In genomic region chr1:84971957-84972356, GRCh38 we compare ENCODE assay signal across 11 cellular contexts. TPM values are rescaled to one million over a fixed set of nuclear protein-coding genes. Genes with fewer than 3 reads are reported as not detected.
DNase-seq lines count a peak whose midpoint lies in the region; ATAC-seq and TF ChIP-seq lines count a peak whose summit lies in the region.
"Had no signal": no experiment of that assay in that cellular context is flagged by ENCODE, and none has a peak within 500 bp of the region (broad histone marks: within the 10 kb centered on the region; RNA-seq: fewer than 3 reads in every experiment).

No MANE protein-coding gene starts in this region.

- peaks cover 19% of the 10 kb centered on the region for H3K36me3 Mint-ChIP-seq in stimulated activated naive CD8-positive, alpha-beta T cell treated with anti-CD3 and anti-CD28 coated beads, Interleukin-15, Interleukin-2, amounts not matched to agents 100 ng/mL and 50 ng/mL, for 24 hours (ENCODE audit: low read depth)
- H3K36me3 Mint-ChIP-seq in IgD-negative memory B cell, result peaks cover 14% of the 10 kb centered on the region

- TF ChIP-seq EP300 in sigmoid colon (IDR thresholded peaks at IDR 0.05), result no peak

- H3K4me3 Mint-ChIP-seq in stimulated activated naive CD8-positive, alpha-beta T cell treated with anti-CD3 and anti-CD28 coated beads, Interleukin-15, Interleukin-2, amounts not matched to agents 100 ng/mL and 50 ng/mL, for 24 hours, result peak overlapping the region; percentile 12
- peak overlapping the region in 3 of 4 donors; percentile 5 to 89 (median 74) for H3K4me3 Mint-ChIP-seq in IgD-negative memory B cell

- peaks cover 70% of the 10 kb centered on the region for H3K4me1 Mint-ChIP-seq in stimulated activated naive CD8-positive, alpha-beta T cell treated with anti-CD3 and anti-CD28 coated beads, Interleukin-15, Interleukin-2, amounts not matched to agents 100 ng/mL and 50 ng/mL, for 24 hours (ENCODE audit: low read depth)
- peaks cover 42 to 48% (median 46%) of the 10 kb centered on the region in 3 donors for H3K4me1 Mint-ChIP-seq in IgD-negative memory B cell

- H3K36me3 ChIP-seq in sigmoid colon, result no peaks in the 10 kb centered on the region
- H3K36me3 ChIP-seq: neutrophil had no signal

- no peak for TF ChIP-seq CTCF in sigmoid colon (IDR thresholded peaks at IDR 0.05)

- no peaks in the 10 kb centered on the region for H3K9me3 ChIP-seq in sigmoid colon
- H3K9me3 ChIP-seq: neutrophil had no signal

- peaks cover 8% of the 10 kb centered on the region for H3K27me3 Mint-ChIP-seq in stimulated activated naive CD8-positive, alpha-beta T cell treated with anti-CD3 and anti-CD28 coated beads, Interleukin-15, Interleukin-2, amounts not matched to agents 100 ng/mL and 50 ng/mL, for 24 hours
- no peaks in the 10 kb centered on the region for H3K27me3 Mint-ChIP-seq in IgD-negative memory B cell

- no peak overlapping the region for H3K4me3 ChIP-seq in sigmoid colon

- WGBS in sigmoid colon, 2 donors, result 56 to 67% methylated on average over 2 of the region's 2 CpGs

- H3K4me1 ChIP-seq in sigmoid colon, result no peaks in the 10 kb centered on the region

- no peaks in the 10 kb centered on the region for H3K9me3 Mint-ChIP-seq in stimulated activated naive CD8-positive, alpha-beta T cell treated with anti-CD3 and anti-CD28 coated beads, Interleukin-15, Interleukin-2, amounts not matched to agents 100 ng/mL and 50 ng/mL, for 24 hours
- H3K9me3 Mint-ChIP-seq in IgD-negative memory B cell, result no peaks in the 10 kb centered on the region

- ATAC-seq in stimulated activated naive CD8-positive, alpha-beta T cell treated with anti-CD3 and anti-CD28 coated beads, Interleukin-15, Interleukin-2, amounts not matched to agents 100 U/mL and 50 U/mL, for 24 hours, result no peak
- ATAC-seq in HG02678 (IDR thresholded peaks at IDR 0.05; ENCODE audit: unreplicated experiment), result peak; percentile 36

- intact Hi-C loops in sigmoid colon (cut with DNase I), result no loop called here

- H3K27ac ChIP-seq in sigmoid colon, result no peak overlapping the region
- H3K27ac ChIP-seq: neutrophil had no signal

- no peak for TF ChIP-seq POLR2A in sigmoid colon (IDR thresholded peaks at IDR 0.05)

- no peak for DNase-seq in stimulated activated naive CD8-positive, alpha-beta T cell treated with anti-CD3 and anti-CD28 coated beads, Interleukin-15, Interleukin-2, amounts not matched to agents 100 U/mL and 50 U/mL, for 24 hours
- DNase-seq in NCI-H1436 treated with DMSO at 0.1 percent for 48 hours (lab: John Stamatoyannopoulos, UW) (no peak), sigmoid colon (no peak), SW480 (ENCODE audit: low spot score) (no peak)
- no peak for DNase-seq in stimulated activated CD8-positive, alpha-beta memory T cell treated with anti-CD3 and anti-CD28 coated beads, Interleukin-4, amount 100 ng/mL, for 48 hours
- DNase-seq: AML-193, NCI-H524 had no signal

- peak overlapping the region; percentile 55 for H3K27ac Mint-ChIP-seq in stimulated activated naive CD8-positive, alpha-beta T cell treated with anti-CD3 and anti-CD28 coated beads, Interleukin-15, Interleukin-2, amounts not matched to agents 100 ng/mL and 50 ng/mL, for 24 hours
- peak overlapping the region; percentile 21 to 83 (median 52) for H3K27ac Mint-ChIP-seq in IgD-negative memory B cell

- H3K27me3 ChIP-seq in sigmoid colon, result no peaks in the 10 kb centered on the region
- H3K27me3 ChIP-seq: neutrophil had no signal

RNA-seq across cellular contexts. Expression of gene MCOLN2, which starts 25.0 kb away (rescaled TPM):
- polyA plus RNA-seq in IgD-negative memory B cell (12.4 TPM), sigmoid colon (10 to 100 TPM in 1 of 3 donors, 1 to 10 TPM in 2; 4.9 to 15.0 (median 6.0) TPM)
- total RNA-seq in sigmoid colon, result 10 to 100 TPM in 1 of 4 donors, 1 to 10 TPM in 1, under 1 TPM in 2; 0.54 to 12.5 (median 1.0) TPM
